In the genomic region with DNA sequence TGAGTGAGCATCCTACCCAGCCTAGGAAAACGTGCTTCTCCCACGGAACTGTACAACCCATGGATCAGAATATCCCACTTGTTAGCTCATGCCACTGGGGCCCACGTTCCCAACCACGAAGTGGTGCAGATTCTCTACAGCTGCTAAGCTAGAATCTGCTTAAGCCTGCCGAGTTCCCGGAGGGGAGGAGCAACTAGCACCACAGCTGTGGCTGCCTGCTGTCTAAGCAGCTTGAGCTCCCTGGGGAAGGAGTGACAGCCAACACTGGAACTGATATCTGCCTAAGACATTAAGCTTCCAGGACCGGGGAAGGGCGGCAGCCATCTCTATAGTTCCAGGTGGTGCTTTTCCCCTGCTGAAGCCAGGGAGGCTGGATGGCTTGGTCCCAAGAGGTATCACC, we compare ENCODE assay signal across 16 cellular contexts.
"Had no signal": no experiment of that assay in that cellular context is flagged by ENCODE, and none has a peak within 500 bp of the region (broad histone marks: within the 10 kb centered on the region; RNA-seq: fewer than 3 reads in every experiment).

No MANE protein-coding gene starts in this region.

- H3K9me3 ChIP-seq: ascending aorta, colonic mucosa, left lung, thoracic aorta, upper lobe of right lung had no signal

- H3K36me3 ChIP-seq: ascending aorta, colonic mucosa, left lung, thoracic aorta, upper lobe of right lung had no signal

- H3K27me3 ChIP-seq: ascending aorta, colonic mucosa, left lung, upper lobe of right lung had no signal

- H3K27ac ChIP-seq: ascending aorta, colonic mucosa, left lung, thoracic aorta, upper lobe of right lung, VCaP had no signal

- ATAC-seq: activated T-cell treated with anti-CD3 and anti-CD28 coated beads, Interleukin-2, amount 50 U/mL, for 72 hours; left lung; stimulated activated naive B cell treated with anti-CD40 and anti-IgM and Interleukin-4, amounts not matched to agents 10 μg/mL and 1 μg/mL and 100 μg/mL, for 72 hours; upper lobe of right lung had no signal

- DNase-seq: activated CD4-positive, alpha-beta T cell treated with anti-CD3 and anti-CD28 coated beads for 1 hour; activated CD8-positive, alpha-beta memory T cell treated with anti-CD3 and anti-CD28 coated beads for 24 hours; activated CD8-positive, alpha-beta memory T cell treated with anti-CD3 and anti-CD28 coated beads, Interleukin-2, amount 50 U/mL, for 48 hours; activated gamma-delta T cell; activated T-cell treated with anti-CD3 and anti-CD28 coated beads, Interleukin-2, amount 50 U/mL, for 72 hours; colonic mucosa; erythroblast; foreskin melanocyte; hypothalamus; occipital lobe; stimulated activated naive B cell treated with anti-CD40 and anti-IgM and Interleukin-4, amounts not matched to agents 10 μg/mL and 1 μg/mL and 100 μg/mL, for 72 hours; upper lobe of right lung had no signal

- H3K4me1 ChIP-seq: ascending aorta, colonic mucosa, left lung, upper lobe of right lung had no signal

- H3K4me3 ChIP-seq: ascending aorta, colonic mucosa, left lung, thoracic aorta, upper lobe of right lung had no signal
